ENCODE assay signal across 8 cellular contexts in genomic region chr21:16084776-16085364, GRCh38.
DNase-seq lines count a peak whose midpoint lies in the region; ATAC-seq and TF ChIP-seq lines count a peak whose summit lies in the region.
"Had no signal": no experiment of that assay in that cellular context is flagged by ENCODE, and none has a peak within 500 bp of the region (broad histone marks: within the 10 kb centered on the region; RNA-seq: fewer than 3 reads in every experiment).

No MANE protein-coding gene starts in this region.

- H3K36me3 ChIP-seq in IMR-90 (ENCODE audit: control insufficient read depth, insufficient read depth, low read length), result no peaks in the 10 kb centered on the region
- H3K36me3 ChIP-seq in tibial nerve, result no peaks in the 10 kb centered on the region
- H3K36me3 ChIP-seq in endodermal cell (ENCODE audit: control insufficient read depth, insufficient read depth, low read length), result no peaks in the 10 kb centered on the region

- H3K36me3 Mint-ChIP-seq in endodermal cell (ENCODE audit: low read depth), result no peaks in the 10 kb centered on the region

- no peak overlapping the region for H3K56ac ChIP-seq in IMR-90 (ENCODE audit: extremely low read depth, insufficient read depth, low read length)

- no peak overlapping the region for H3K4ac ChIP-seq in IMR-90 (ENCODE audit: low read depth, low read length)

- no peaks in the 10 kb centered on the region for H3K27me3 Mint-ChIP-seq in endodermal cell (ENCODE audit: insufficient read depth)

- POLR2A ChIA-PET in IMR-90 (lab: Charles Lee; ENCODE audit: unreplicated experiment), result interaction anchor here (0.5 kb wide), 1 partner anchor 31 kb away, joined by 4 read pairs; no protein-coding TSS in a partner anchor

- peak overlapping the region; percentile 12; the same call in 1 of the 2 replicates for H2BK20ac ChIP-seq in IMR-90 (ENCODE audit: low read depth, low read length)

- no peaks in the 10 kb centered on the region for H3K9me3 Mint-ChIP-seq in endodermal cell

- no peaks in the 10 kb centered on the region for H3K9me1 ChIP-seq in IMR-90 (ENCODE audit: insufficient read depth, low read length)

- peak in 1 of 2 donors; percentile 49 for TF ChIP-seq EP300 in tibial nerve (IDR thresholded peaks at IDR 0.05)

- TF ChIP-seq CTCF in IMR-90 (conservative IDR thresholded peaks at IDR 0.05; ENCODE audit: low read depth, low read length) (no peak), lower leg skin (IDR thresholded peaks at IDR 0.05) (no peak), tibial nerve (IDR thresholded peaks at IDR 0.05) (no peak), endodermal cell (conservative IDR thresholded peaks at IDR 0.05) (no peak)

- no peak overlapping the region for H3K27ac Mint-ChIP-seq in endodermal cell

- CTCF ChIA-PET in IMR-90 (lab: Yijun Ruan, JAX), result interaction anchor here (0.6 to 2.0 kb wide), 2 partner anchors 245 to 497 kb away, joined by 4 to 6 read pairs; no protein-coding TSS in a partner anchor

- H3K4me1 ChIP-seq in IMR-90 (ENCODE audit: control insufficient read depth, insufficient read depth, low read length) (no peaks in the 10 kb centered on the region), tibial nerve (peaks cover 0 to 29% (median 0%) of the 10 kb centered on the region in 4 donors), endodermal cell (ENCODE audit: control insufficient read depth, insufficient read depth, low read length) (no peaks in the 10 kb centered on the region)

- H2BK120ac ChIP-seq in IMR-90 (ENCODE audit: low read depth, low read length), result peak overlapping the region; percentile 43

- H3K27me3 ChIP-seq in IMR-90 (ENCODE audit: control insufficient read depth, insufficient read depth, low read length) (no peaks in the 10 kb centered on the region), tibial nerve (no peaks in the 10 kb centered on the region), endodermal cell (ENCODE audit: control insufficient read depth, insufficient read depth, low read length, poor library complexity, severe bottlenecking) (no peaks in the 10 kb centered on the region)

- H2AK9ac ChIP-seq in IMR-90 (replicated peaks; ENCODE audit: low read depth, low read length, poor library complexity), result no peak overlapping the region

- BruUV-seq in IMR-90 (replicated peaks; lab: Mats Ljungman, UMichigan), result no TSS peak

- dilution Hi-C loops in IMR-90 (cut with HindIII; ENCODE audit: low sequenced_read_pairs, unreplicated experiment), result no loop called here

- H3K9ac ChIP-seq in IMR-90 (ENCODE audit: low read depth, low read length), result no peak overlapping the region
- H3K9ac ChIP-seq in endodermal cell (ENCODE audit: extremely low read depth, low read length, poor library complexity, severe bottlenecking), result no peak overlapping the region

- H3K4me3 ChIP-seq in IMR-90 (ENCODE audit: insufficient read depth, low read depth, low read length) (no peak overlapping the region), lower leg skin (ENCODE audit: low read depth, poor library complexity, severe bottlenecking) (no peak overlapping the region), tibial nerve (peak overlapping the region in 1 of 4 donors; percentile 2), endodermal cell (ENCODE audit: low read length) (no peak overlapping the region)

- DNase-seq in IMR-90 (peak; percentile 70), caudate nucleus (lab: John Stamatoyannopoulos, UW) (peak in 37 of 61 donors; percentile 3 to 86 (median 41)), lower leg skin (ENCODE audit: low spot score in 2 of 2) (peak; percentile 72 to 89), tibial nerve (ENCODE audit: low spot score in 2 of 2) (peak in 1 of 2 donors; percentile 45), NCI-H1105 (lab: John Stamatoyannopoulos, UW) (no peak), endodermal cell (no peak)
- DNase-seq: activated effector memory CD4-positive, alpha-beta T cell treated with Interleukin-2 at 50 U/mL for 16 hours had no signal

- in situ Hi-C loops in IMR-90 (cut with MboI; ENCODE audit: low sequenced_read_pairs), result loop anchor here (5.0 kb wide), 1 partner anchor 242 kb away; no protein-coding TSS in a partner anchor

- H3K4me3 Mint-ChIP-seq in endodermal cell, result no peak overlapping the region

- H2AK5ac ChIP-seq in IMR-90 (ENCODE audit: low read depth, low read length), result no peak overlapping the region

- no peak overlapping the region for H4K5ac ChIP-seq in IMR-90 (ENCODE audit: low read depth, low read length)

- no peaks in the 10 kb centered on the region for H3K79me1 ChIP-seq in IMR-90 (ENCODE audit: low read depth in 1 of 2, low read length in 2 of 2)

- peak overlapping the region; percentile 0 for H2BK5ac ChIP-seq in IMR-90 (ENCODE audit: low read depth, low read length, poor library complexity, severe bottlenecking)

- H3K23ac ChIP-seq in IMR-90 (ENCODE audit: low read depth, low read length), result no peak overlapping the region

- H4K8ac ChIP-seq in IMR-90 (ENCODE audit: low read depth in 2 of 2, low read length in 2 of 2), result peak overlapping the region in 1 of 2 experiments; percentile 34; a peak in 1 of 4 replicates

- TF ChIP-seq POLR2A in IMR-90 (IDR thresholded peaks at IDR 0.05; ENCODE audit: low read depth, low read length) (no peak), lower leg skin (IDR thresholded peaks at IDR 0.05) (no peak), tibial nerve (IDR thresholded peaks at IDR 0.05) (no peak)

- H3K27ac ChIP-seq in IMR-90 (ENCODE audit: insufficient read depth, low read length) (no peak overlapping the region; the same call in 1 of the 2 replicates), caudate nucleus (ENCODE audit: low read depth, low read length) (peak overlapping the region; percentile 90), tibial nerve (peak overlapping the region; percentile 35 to 83 (median 51)), endodermal cell (ENCODE audit: low read depth, low read length) (no peak overlapping the region)

- peak overlapping the region; percentile 48; the same call in 1 of the 2 replicates for H3K18ac ChIP-seq in IMR-90 (ENCODE audit: low read depth, low read length)

- 0% methylated on average over 1 of the region's 7 CpGs; no CpG with 5 or more reads in 1 of the 2 experiments for WGBS in IMR-90 (ENCODE audit: extremely low coverage in 2 of 2, insufficient read length in 1 of 2), 2 experiments
- WGBS in lower leg skin, 2 donors, result 57 to 70% methylated on average over 7 of the region's 7 CpGs
- WGBS in tibial nerve, 2 donors, result 50 to 53% methylated on average over 7 of the region's 7 CpGs
- WGBS in endodermal cell (ENCODE audit: insufficient coverage in 1 of 2, insufficient read length in 1 of 2), 2 experiments, result 88 to 93% methylated on average over 4 to 7 of the region's 7 CpGs

- H3K4me2 ChIP-seq in IMR-90 (ENCODE audit: low read depth, low read length), result peak overlapping the region; percentile 19; the same call in 1 of the 2 replicates

- peak; percentile 85 for ATAC-seq in IMR-90 (ENCODE audit: low read depth)
- ATAC-seq in GM21717 (IDR thresholded peaks at IDR 0.05; ENCODE audit: unreplicated experiment), result no peak

- intact Hi-C loops in IMR-90 (cut with micrococcal nuclease) (loop anchor here (5.0 to 10.0 kb wide), 2 partner anchors 190 to 347 kb away; no protein-coding TSS in a partner anchor), lower leg skin (cut with DNase I; ENCODE audit: low total_unique reads) (no loop called here)

- H3K14ac ChIP-seq in IMR-90 (replicated peaks; ENCODE audit: low read depth, low read length), result no peak overlapping the region

- no peaks in the 10 kb centered on the region for H3K4me1 Mint-ChIP-seq in endodermal cell

- H4K20me1 ChIP-seq in IMR-90 (ENCODE audit: insufficient read depth, low read length), result no peaks in the 10 kb centered on the region

- no peak overlapping the region for H2AFZ ChIP-seq in IMR-90 (replicated peaks; ENCODE audit: low read length, poor library complexity)

- no peaks in the 10 kb centered on the region for H3K9me3 ChIP-seq in IMR-90 (ENCODE audit: control insufficient read depth, insufficient read depth, low read length)
- no peaks in the 10 kb centered on the region for H3K9me3 ChIP-seq in tibial nerve
- no peaks in the 10 kb centered on the region for H3K9me3 ChIP-seq in endodermal cell (ENCODE audit: control insufficient read depth, low read length)

- TF ChIP-seq RAD21 in IMR-90 (IDR thresholded peaks at IDR 0.05; ENCODE audit: low read length), result no peak

- no peak overlapping the region for H4K91ac ChIP-seq in IMR-90 (ENCODE audit: insufficient read depth, low read depth, low read length)

- no peak overlapping the region for H2BK15ac ChIP-seq in IMR-90 (ENCODE audit: low read depth, low read length)

TF ChIP-seq in IMR-90, 13 proteins besides CTCF, POLR2A, EP300 and RAD21:
- TF ChIP-seq RCOR1 (IDR thresholded peaks at IDR 0.05; ENCODE audit: insufficient replicate concordance, low read length), result no peak
- TF ChIP-seq, protein P1, sequence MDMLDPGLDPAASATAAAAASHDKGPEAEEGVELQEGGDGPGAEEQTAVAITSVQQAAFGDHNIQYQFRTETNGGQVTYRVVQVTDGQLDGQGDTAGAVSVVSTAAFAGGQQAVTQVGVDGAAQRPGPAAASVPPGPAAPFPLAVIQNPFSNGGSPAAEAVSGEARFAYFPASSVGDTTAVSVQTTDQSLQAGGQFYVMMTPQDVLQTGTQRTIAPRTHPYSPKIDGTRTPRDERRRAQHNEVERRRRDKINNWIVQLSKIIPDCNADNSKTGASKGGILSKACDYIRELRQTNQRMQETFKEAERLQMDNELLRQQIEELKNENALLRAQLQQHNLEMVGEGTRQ (IDR thresholded peaks at IDR 0.05; ENCODE audit: low read depth, low read length), result peak; percentile 56

Comparison
In these comparisons a context has a peak if more than half of its experiments do, and no peak if none do; other contexts are left out.
1. DNase-seq: peak in IMR-90 (single experiment), caudate nucleus (37 of 61) and lower leg skin (2 of 2); none in NCI-H1105 (single experiment) and endodermal cell (single experiment).
2. H3K27ac ChIP-seq: peak in caudate nucleus (single experiment) and tibial nerve (4 of 4); none in IMR-90 (single experiment) and endodermal cell (single experiment).